8 cellular contexts compared by ENCODE assay signal in the genomic region with DNA sequence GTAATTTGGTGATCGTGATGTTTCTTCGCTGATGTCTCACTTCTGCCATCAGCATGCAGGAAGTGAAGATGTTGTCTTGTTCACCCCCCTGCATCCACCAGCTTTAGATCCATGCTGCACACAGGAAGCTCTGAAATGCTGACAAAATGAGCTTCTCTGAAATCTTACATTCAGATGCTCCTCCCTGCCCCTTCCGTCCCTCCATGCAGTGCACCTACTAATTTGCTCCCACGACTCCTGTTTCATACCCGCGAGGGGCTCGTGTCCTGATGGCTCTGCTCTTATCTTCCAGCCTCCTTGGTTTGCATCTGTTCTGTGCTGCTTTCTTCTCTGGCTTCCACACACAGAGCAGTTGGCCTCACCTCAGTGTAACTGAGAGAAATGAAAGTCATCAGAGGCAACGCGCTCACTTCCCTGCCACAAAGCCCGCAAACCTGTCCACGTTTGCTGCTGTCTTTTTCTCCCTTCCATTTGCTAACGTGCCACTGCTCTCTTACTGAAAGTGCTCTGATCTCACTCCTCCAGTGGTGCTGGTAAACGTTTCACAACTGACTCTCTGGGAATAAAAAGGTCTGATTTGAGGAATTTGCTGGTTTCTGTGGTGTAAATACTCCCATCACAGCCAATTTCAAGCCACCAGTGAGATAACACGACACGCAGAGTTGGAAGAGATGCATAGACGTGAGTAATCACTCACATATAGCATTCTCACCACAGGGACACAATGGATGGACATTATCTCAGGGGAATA. TPM values are rescaled to one million over a fixed set of nuclear protein-coding genes. Genes with fewer than 3 reads are reported as not detected.
DNase-seq lines count a peak whose midpoint lies in the region; ATAC-seq and TF ChIP-seq lines count a peak whose summit lies in the region.

No MANE protein-coding gene starts in this region.

- CTCF ChIA-PET in activated B cell treated with CpG ODN at 0.5 μM for 24 hours (lab: Charles Lee) = interaction anchor here (1.4 kb wide), 1 partner anchor 122 kb away, joined by 3 read pairs; no protein-coding TSS in a partner anchor

- POLR2A ChIA-PET in activated B cell treated with CpG ODN at 0.5 μM for 24 hours (lab: Charles Lee) = interaction anchor here (0.7 to 1.8 kb wide), 2 partner anchors 11 to 41 kb away, joined by 4 to 11 read pairs; a partner anchor contains a TSS

- H3K27ac ChIP-seq in colonic mucosa = peak overlapping the region; percentile 45

- H3K4me3 ChIP-seq in colonic mucosa (no peak overlapping the region), H7 (ENCODE audit: insufficient read depth, low read depth, low read length) (no peak overlapping the region)

- H3K27me3 ChIP-seq in colonic mucosa = no peaks in the 10 kb centered on the region
- no peaks in the 10 kb centered on the region for H3K27me3 ChIP-seq in H7 (ENCODE audit: control insufficient read depth, insufficient read depth, low read length)

- H3K4me1 Mint-ChIP-seq in activated B cell treated with CpG ODN at 0.5 μM for 24 hours = peaks cover 39% of the 10 kb centered on the region

- TF ChIP-seq CTCF in activated B cell treated with CpG ODN at 0.5 μM for 24 hours (IDR thresholded peaks at IDR 0.05) (no peak), colonic mucosa (IDR thresholded peaks at IDR 0.05) (no peak)

- peak overlapping the region; percentile 81 for H3K4me3 Mint-ChIP-seq in activated B cell treated with CpG ODN at 0.5 μM for 24 hours

- H3K9me3 ChIP-seq in colonic mucosa = no peaks in the 10 kb centered on the region

- H3K27ac Mint-ChIP-seq in activated B cell treated with CpG ODN at 0.5 μM for 24 hours = peak overlapping the region; percentile 80

- ATAC-seq in GM21576 (IDR thresholded peaks at IDR 0.05; ENCODE audit: unreplicated experiment) (peak; percentile 60), activated B cell treated with CpG ODN at 0.5 μM for 24 hours (ENCODE audit: low read depth) (peak; percentile 58), HG02973 (IDR thresholded peaks at IDR 0.05; ENCODE audit: unreplicated experiment) (no peak)

- H3K27me3 Mint-ChIP-seq in activated B cell treated with CpG ODN at 0.5 μM for 24 hours = peaks cover 3% of the 10 kb centered on the region

- H3K9me3 Mint-ChIP-seq in activated B cell treated with CpG ODN at 0.5 μM for 24 hours = no peaks in the 10 kb centered on the region

- H3K36me3 Mint-ChIP-seq in activated B cell treated with CpG ODN at 0.5 μM for 24 hours (ENCODE audit: low read depth) = no peaks in the 10 kb centered on the region

- DNase-seq in activated B cell treated with CpG ODN at 0.5 μM for 24 hours = no peak
- no peak for DNase-seq in colonic mucosa
- DNase-seq in stimulated activated CD4-positive, alpha-beta T cell treated with anti-CD3 and anti-CD28 coated beads, Interleukin-15, amount 100 ng/mL, for 1 hour (ENCODE audit: low read depth in 1 of 2, low spot score in 1 of 2) = peak; percentile 23 to 37
- DNase-seq in H7 = no peak
- DNase-seq in NCI-H2029 (lab: John Stamatoyannopoulos, UW) = no peak
- no peak for DNase-seq in AG20443 (ENCODE audit: low spot score)

- H3K4me1 ChIP-seq in colonic mucosa = no peaks in the 10 kb centered on the region

- H3K9ac ChIP-seq in colonic mucosa (ENCODE audit: low read depth in 2 of 2, low read length in 2 of 2) = no peak overlapping the region

- H3K36me3 ChIP-seq in colonic mucosa = no peaks in the 10 kb centered on the region
- no peaks in the 10 kb centered on the region for H3K36me3 ChIP-seq in H7 (replicated peaks; ENCODE audit: control insufficient read depth, insufficient read depth, low read length)

- intact Hi-C loops in activated B cell treated with CpG ODN at 0.5 μM for 24 hours (cut with micrococcal nuclease) = no loop called here
- intact Hi-C loops in colonic mucosa (cut with DNase I) = no loop called here

RNA-seq across cellular contexts. Expression of a gene that starts 41.0 kb away (rescaled TPM):
- 12.6 and 15.7 TPM in 2 replicates for total RNA-seq in activated B cell treated with CpG ODN at 0.5 μM for 24 hours
- 100 to 1,000 TPM; 103 to 125 TPM for total RNA-seq in colonic mucosa
- total RNA-seq in H7 (2014; rRNA removed; shearing (Covaris generic)) = 0.70 and 2.1 TPM in 2 replicates

Comparison
In these comparisons a context has a peak if more than half of its experiments do, and no peak if none do; other contexts are left out.
1. DNase-seq: peak in stimulated activated CD4-positive, alpha-beta T cell treated with anti-CD3 and anti-CD28 coated beads, Interleukin-15, amount 100 ng/mL, for 1 hour (2 of 2); none in activated B cell treated with CpG ODN at 0.5 μM for 24 hours (single experiment), colonic mucosa (single experiment), H7 (single experiment), NCI-H2029 (single experiment) and AG20443 (single experiment).